ENCODE assay signal across 4 cellular contexts in the genomic region with DNA sequence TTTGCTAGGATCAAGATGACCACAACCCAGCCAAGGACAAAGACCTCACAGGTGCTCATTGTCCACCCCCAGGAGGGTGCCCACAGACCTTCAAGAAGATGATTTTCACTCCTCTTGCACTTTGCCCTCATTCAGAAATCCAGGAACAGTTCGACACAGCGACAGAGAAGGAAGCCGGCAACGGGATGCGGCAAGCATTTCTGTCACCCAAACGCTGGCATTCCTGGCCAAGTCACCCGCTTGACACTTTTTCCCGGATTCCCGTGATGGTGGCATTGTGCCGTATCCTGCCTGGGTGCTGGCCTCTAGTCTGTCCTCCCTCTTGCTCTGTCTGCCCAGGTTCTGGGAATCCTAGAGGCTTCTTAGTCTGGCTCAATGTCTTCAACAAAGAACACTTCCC.
"Had no signal": no experiment of that assay in that cellular context is flagged by ENCODE, and none has a peak within 500 bp of the region (broad histone marks: within the 10 kb centered on the region; RNA-seq: fewer than 3 reads in every experiment).

No MANE protein-coding gene starts in this region.

- H3K27me3 Mint-ChIP-seq: IgD-negative memory B cell had no signal

- H3K4me3 Mint-ChIP-seq: HFFc6, IgD-negative memory B cell had no signal

- DNase-seq: GOT3, H7, HFFc6 had no signal

- H3K27ac Mint-ChIP-seq: HFFc6, IgD-negative memory B cell had no signal
